9 cellular contexts compared by ENCODE assay signal in genomic region chr9:76905984-76906861, GRCh38. TPM values are rescaled to one million over a fixed set of nuclear protein-coding genes. Genes with fewer than 3 reads are reported as not detected.
DNase-seq lines count a peak whose midpoint lies in the region; ATAC-seq and TF ChIP-seq lines count a peak whose summit lies in the region.
"Had no signal": no experiment of that assay in that cellular context is flagged by ENCODE, and none has a peak within 500 bp of the region (broad histone marks: within the 10 kb centered on the region; RNA-seq: fewer than 3 reads in every experiment).

Gene PRUNE2, minus strand, starts transcription at chr9:76906114. Its CDS starts 151 bp downstream, at chr9:76905963.

- H3F3A ChIP-seq in neural cell (ENCODE audit: insufficient read depth, low read length, poor library complexity, severe bottlenecking): no peaks in the 10 kb centered on the region

- H3K4me3 ChIP-seq in neural cell (ENCODE audit: low read length): peak within 1 kb of the TSS; percentile 70
- peak within 1 kb of the TSS; percentile 97 for H3K4me3 ChIP-seq in aorta (ENCODE audit: low read length in 2 of 2)

- H3K4me1 Mint-ChIP-seq in activated CD4-positive, alpha-beta memory T cell treated with anti-CD3 and anti-CD28 coated beads for 36 hours (ENCODE audit: low read depth): peaks cover 2% of the 10 kb centered on the region
- H3K4me1 Mint-ChIP-seq: activated naive CD4-positive, alpha-beta T cell treated with anti-CD3 and anti-CD28 coated beads, Interleukin-2, amount 50 U/mL, for 24 hours had no signal

- TF ChIP-seq EP300 in neural cell (conservative IDR thresholded peaks at IDR 0.05; ENCODE audit: poor library complexity, severe bottlenecking): no peak

- DNase-seq in activated CD8-positive, alpha-beta memory T cell treated with anti-CD3 and anti-CD28 coated beads, Interleukin-2, amount 50 U/mL, for 48 hours: peak; percentile 58
- DNase-seq in activated CD8-positive, alpha-beta memory T cell treated with anti-CD3 and anti-CD28 coated beads, Interleukin-2, amount 50 U/mL, for 4 hours: no peak
- DNase-seq in NCI-H1105 treated with DMSO at 0.1 percent for 48 hours (lab: John Stamatoyannopoulos, UW) (peak; percentile 80), foreskin keratinocyte (peak; percentile 21 to 56), aorta (peak; percentile 88 to 94), SKM-1 treated with dmso at 0.1 percent for 144 hours (lab: John Stamatoyannopoulos, UW; ENCODE audit: unreplicated experiment) (no peak)
- DNase-seq in activated CD4-positive, alpha-beta memory T cell treated with anti-CD3 and anti-CD28 coated beads for 36 hours: peak; percentile 47

- TF ChIP-seq CTCF in foreskin keratinocyte (conservative IDR thresholded peaks at IDR 0.05) (no peak), neural cell (IDR thresholded peaks at IDR 0.05; ENCODE audit: poor library complexity, severe bottlenecking) (no peak)

- intact Hi-C loops in activated CD4-positive, alpha-beta memory T cell treated with anti-CD3 and anti-CD28 coated beads for 36 hours (cut with micrococcal nuclease): no loop called here
- intact Hi-C loops in aorta (cut with DNase I): loop anchor here in 1 of 2 donors (5.0 kb wide), 1 partner anchor 89 kb away; no protein-coding TSS in a partner anchor

- no peaks in the 10 kb centered on the region for H3K9me2 ChIP-seq in neural cell (ENCODE audit: insufficient read depth, low read length)

- H3K9ac ChIP-seq in neural cell (ENCODE audit: low read length): peak within 1 kb of the TSS; percentile 43

- 0 to 1% methylated on average over 59 to 72 of the region's 72 CpGs for WGBS in aorta, 2 donors

- peak within 1 kb of the TSS; percentile 72 for H3K4me2 ChIP-seq in neural cell (ENCODE audit: low read length)

- H3K9me3 Mint-ChIP-seq in activated CD4-positive, alpha-beta memory T cell treated with anti-CD3 and anti-CD28 coated beads for 36 hours: no peaks in the 10 kb centered on the region
- H3K9me3 Mint-ChIP-seq: activated naive CD4-positive, alpha-beta T cell treated with anti-CD3 and anti-CD28 coated beads, Interleukin-2, amount 50 U/mL, for 24 hours had no signal

- H3K27me3 Mint-ChIP-seq in activated CD4-positive, alpha-beta memory T cell treated with anti-CD3 and anti-CD28 coated beads for 36 hours: peaks cover 35% of the 10 kb centered on the region

- H3K4me1 ChIP-seq in foreskin keratinocyte: no peaks in the 10 kb centered on the region
- peaks cover 4% of the 10 kb centered on the region in 2 donors for H3K4me1 ChIP-seq in aorta (ENCODE audit: control insufficient read depth in 1 of 2, insufficient read depth in 2 of 2, low read length in 2 of 2)

- no peak within 1 kb of the TSS for H3K27ac ChIP-seq in foreskin keratinocyte
- no peak within 1 kb of the TSS for H3K27ac ChIP-seq in neural cell (ENCODE audit: low read length)
- H3K27ac ChIP-seq in aorta (ENCODE audit: low read depth in 1 of 2, low read length in 2 of 2): peak within 1 kb of the TSS; percentile 62

- H3K36me3 ChIP-seq in neural cell (ENCODE audit: insufficient read depth, low read length) (no peaks in the 10 kb centered on the region), aorta (ENCODE audit: control insufficient read depth in 1 of 2, insufficient read depth in 2 of 2, low read length in 1 of 2) (no peaks in the 10 kb centered on the region)

- H4K20me1 ChIP-seq in neural cell (ENCODE audit: insufficient read depth): no peaks in the 10 kb centered on the region

- no peaks in the 10 kb centered on the region for H3K36me3 Mint-ChIP-seq in activated CD4-positive, alpha-beta memory T cell treated with anti-CD3 and anti-CD28 coated beads for 36 hours
- H3K36me3 Mint-ChIP-seq: activated naive CD4-positive, alpha-beta T cell treated with anti-CD3 and anti-CD28 coated beads, Interleukin-2, amount 50 U/mL, for 24 hours had no signal

- no peak within 1 kb of the TSS for H3K4me3 Mint-ChIP-seq in activated CD4-positive, alpha-beta memory T cell treated with anti-CD3 and anti-CD28 coated beads for 36 hours
- H3K4me3 Mint-ChIP-seq: activated naive CD4-positive, alpha-beta T cell treated with anti-CD3 and anti-CD28 coated beads, Interleukin-2, amount 50 U/mL, for 24 hours had no signal

- H2AFZ ChIP-seq in neural cell (ENCODE audit: low read depth, low read length): no peak within 1 kb of the TSS

- H3K79me2 ChIP-seq in neural cell (replicated peaks; ENCODE audit: insufficient read depth, low read length): no peaks in the 10 kb centered on the region

- CTCF ChIA-PET in activated CD4-positive, alpha-beta memory T cell treated with anti-CD3 and anti-CD28 coated beads for 36 hours (lab: Charles Lee): interaction anchor here (0.6 kb wide), 1 partner anchor 512 kb away, joined by 3 read pairs; the partner anchor contains the start of gene RFK

- H3K9me3 ChIP-seq in neural cell (ENCODE audit: low read length) (no peaks in the 10 kb centered on the region), aorta (ENCODE audit: control insufficient read depth, low read length) (no peaks in the 10 kb centered on the region)

- H3K27me3 ChIP-seq in foreskin keratinocyte (peaks cover 84% of the 10 kb centered on the region), neural cell (ENCODE audit: insufficient read depth, low read depth, low read length) (peaks cover 44% of the 10 kb centered on the region), aorta (ENCODE audit: control insufficient read depth in 1 of 2, insufficient read depth in 2 of 2, low read length in 1 of 2) (no peaks in the 10 kb centered on the region)

- H3K27ac Mint-ChIP-seq in activated CD4-positive, alpha-beta memory T cell treated with anti-CD3 and anti-CD28 coated beads for 36 hours: no peak within 1 kb of the TSS
- H3K27ac Mint-ChIP-seq: activated naive CD4-positive, alpha-beta T cell treated with anti-CD3 and anti-CD28 coated beads, Interleukin-2, amount 50 U/mL, for 24 hours had no signal

- no peak for TF ChIP-seq RAD21 in neural cell (conservative IDR thresholded peaks at IDR 0.05)

- POLR2A ChIA-PET in activated CD4-positive, alpha-beta memory T cell treated with anti-CD3 and anti-CD28 coated beads for 36 hours (lab: Charles Lee): no interaction called here

- ATAC-seq in foreskin keratinocyte: peak; percentile 96
- peak; percentile 93 for ATAC-seq in aorta (ENCODE audit: low FRiP score)

TF ChIP-seq in neural cell, 6 proteins besides CTCF, POLR2A, EP300 and RAD21:
- TF ChIP-seq MXI1 (conservative IDR thresholded peaks at IDR 0.05; ENCODE audit: poor library complexity, severe bottlenecking): peak; percentile 52
- TF ChIP-seq EZH2 (IDR thresholded peaks at IDR 0.05; ENCODE audit: borderline replicate concordance, insufficient read depth, low read length, poor library complexity, severe bottlenecking): no peak
- no peak for TF ChIP-seq SMC3 (conservative IDR thresholded peaks at IDR 0.05; ENCODE audit: poor library complexity)
- TF ChIP-seq REST (IDR thresholded peaks at IDR 0.05; ENCODE audit: borderline replicate concordance): peak; percentile 72
- peak; percentile 4 for TF ChIP-seq POLR2AphosphoS5 (IDR thresholded peaks at IDR 0.05)
- TF ChIP-seq TAF1 (IDR thresholded peaks at IDR 0.05; ENCODE audit: low read depth): no peak

RNA-seq across cellular contexts. Expression of gene PRUNE2, which starts in this region (rescaled TPM):
- total RNA-seq in activated CD4-positive, alpha-beta memory T cell treated with anti-CD3 and anti-CD28 coated beads for 36 hours: under 1 TPM; 0.24 to 0.43 TPM
- 0.99 and 2.2 TPM in 2 replicates for total RNA-seq in foreskin keratinocyte
- 0.30 and 0.67 TPM in 2 replicates for polyA plus RNA-seq in foreskin keratinocyte
- polyA plus RNA-seq in neural cell: 9.7 TPM in 2 replicates
- 10.5 and 22.6 TPM in 2 replicates for polyA minus RNA-seq in neural cell
- 100 to 1,000 TPM; 304 to 558 TPM for total RNA-seq in aorta
- polyA plus RNA-seq in aorta: 10 to 100 TPM; 38.1 to 92.9 TPM

Comparison
In these comparisons a context has a peak if more than half of its experiments do, and no peak if none do; other contexts are left out.
1. RNA of gene PRUNE2 (total RNA-seq): 304 to 558 TPM in aorta; 0.99 to 2.2 TPM in foreskin keratinocyte and 0.24 to 0.43 TPM in activated CD4-positive, alpha-beta memory T cell treated with anti-CD3 and anti-CD28 coated beads for 36 hours; every median in the first group is over 10 times any median in the second.
2. DNase-seq: peak in activated CD8-positive, alpha-beta memory T cell treated with anti-CD3 and anti-CD28 coated beads, Interleukin-2, amount 50 U/mL, for 48 hours (single experiment), NCI-H1105 treated with DMSO at 0.1 percent for 48 hours (single experiment), foreskin keratinocyte (2 of 2) and aorta (2 of 2); none in activated CD8-positive, alpha-beta memory T cell treated with anti-CD3 and anti-CD28 coated beads, Interleukin-2, amount 50 U/mL, for 4 hours (single experiment) and SKM-1 treated with dmso at 0.1 percent for 144 hours (single experiment).
3. Peak in DNase-seq in activated CD4-positive, alpha-beta memory T cell treated with anti-CD3 and anti-CD28 coated beads for 36 hours; RNA of the gene not detected or under 1 TPM.
4. H3K27ac ChIP-seq: peak in aorta (2 of 2); none in foreskin keratinocyte (single experiment) and neural cell (single experiment).